Comparison of ENCODE assay signal across 8 cellular contexts in genomic region chr1:153465728-153466625, GRCh38. TPM values are rescaled to one million over a fixed set of nuclear protein-coding genes. Genes with fewer than 3 reads are reported as not detected.
DNase-seq lines count a peak whose midpoint lies in the region; ATAC-seq, FAIRE-seq and TF ChIP-seq lines count a peak whose summit lies in the region.

No MANE protein-coding gene starts in this region.

- H3K27ac Mint-ChIP-seq in naive thymus-derived CD4-positive, alpha-beta T cell: no peak overlapping the region

- H3K4me1 ChIP-seq in endothelial cell of umbilical vein (ENCODE audit: control insufficient read depth, extremely low read depth, insufficient read depth, low read length): no peaks in the 10 kb centered on the region
- no peaks in the 10 kb centered on the region for H3K4me1 ChIP-seq in naive thymus-derived CD4-positive, alpha-beta T cell (ENCODE audit: control insufficient read depth in 2 of 2, insufficient read depth in 2 of 2, low read length in 2 of 2)

- peaks cover 0 to 13% (median 5%) of the 10 kb centered on the region in 11 donors for H3K9me3 Mint-ChIP-seq in naive thymus-derived CD4-positive, alpha-beta T cell

- peak overlapping the region in 1 of 10 donors; percentile 48 for H3K4me3 Mint-ChIP-seq in naive thymus-derived CD4-positive, alpha-beta T cell

- ATAC-seq in naive thymus-derived CD4-positive, alpha-beta T cell: peak; percentile 81
- peak; percentile 73 for ATAC-seq in stimulated activated naive CD8-positive, alpha-beta T cell treated with anti-CD3 and anti-CD28 coated beads, Interleukin-15, Interleukin-2, amounts not matched to agents 100 U/mL and 50 U/mL, for 24 hours
- no peak for ATAC-seq in GM19455 (IDR thresholded peaks at IDR 0.05; ENCODE audit: unreplicated experiment)
- ATAC-seq in HG03108 (IDR thresholded peaks at IDR 0.05; ENCODE audit: unreplicated experiment): no peak

- no peak overlapping the region for H3K27ac ChIP-seq in endothelial cell of umbilical vein (ENCODE audit: insufficient read depth, low read depth, low read length)
- no peak overlapping the region for H3K27ac ChIP-seq in naive thymus-derived CD4-positive, alpha-beta T cell (ENCODE audit: low read depth, low read length)

- peaks cover 0 to 5% (median 0%) of the 10 kb centered on the region in 7 donors for H3K4me1 Mint-ChIP-seq in naive thymus-derived CD4-positive, alpha-beta T cell

- H3K9ac ChIP-seq in endothelial cell of umbilical vein (replicated peaks; ENCODE audit: extremely low read depth, insufficient read depth, low read length): no peak overlapping the region

- no TSS peak for BruUV-seq in endothelial cell of umbilical vein (replicated peaks; lab: Mats Ljungman, UMichigan)

- H2AFZ ChIP-seq in endothelial cell of umbilical vein (ENCODE audit: low read depth, low read length): no peak overlapping the region

- no peak overlapping the region for H3K4me3 ChIP-seq in endothelial cell of umbilical vein (replicated peaks in 1 of 3; ENCODE audit: insufficient read depth in 1 of 3, low read depth in 1 of 3, low read length in 3 of 3)
- H3K4me3 ChIP-seq in naive thymus-derived CD4-positive, alpha-beta T cell (ENCODE audit: low read length): no peak overlapping the region

- no peaks in the 10 kb centered on the region for H3K9me1 ChIP-seq in endothelial cell of umbilical vein (replicated peaks; ENCODE audit: control insufficient read depth, extremely low read depth, insufficient read depth, low read length)

- peaks cover 22 to 31% (median 24%) of the 10 kb centered on the region in 5 donors for H3K27me3 Mint-ChIP-seq in naive thymus-derived CD4-positive, alpha-beta T cell

- CTCF ChIA-PET in endothelial cell of umbilical vein (lab: Charles Lee): interaction anchor here (0.7 to 2.3 kb wide), 5 partner anchors 10 to 29 kb away, joined by 3 to 33 read pairs (median 3); no protein-coding TSS in a partner anchor
- CTCF ChIA-PET in naive thymus-derived CD4-positive, alpha-beta T cell (lab: Charles Lee): interaction anchor here (0.9 to 1.5 kb wide), 2 partner anchors 13 to 28 kb away, joined by 3 to 4 read pairs; no protein-coding TSS in a partner anchor

- TF ChIP-seq CTCF in endothelial cell of umbilical vein (IDR thresholded peaks at IDR 0.05; ENCODE audit: extremely low read depth in 1 of 2, insufficient read depth in 1 of 2, low read depth in 1 of 2, low read length in 2 of 2): peak; percentile 75 to 90

- POLR2A ChIA-PET in endothelial cell of umbilical vein (lab: Charles Lee): no interaction called here
- POLR2A ChIA-PET in naive thymus-derived CD4-positive, alpha-beta T cell (lab: Charles Lee): no interaction called here

- no peaks in the 10 kb centered on the region for H3K9me3 ChIP-seq in endothelial cell of umbilical vein (replicated peaks; ENCODE audit: control insufficient read depth, insufficient read depth, low read length)
- H3K9me3 ChIP-seq in naive thymus-derived CD4-positive, alpha-beta T cell (ENCODE audit: control insufficient read depth in 2 of 3, low read length in 3 of 3): peaks cover 0 to 3% (median 0%) of the 10 kb centered on the region in 3 experiments

- no peak for TF ChIP-seq POLR2A in endothelial cell of umbilical vein (IDR thresholded peaks at IDR 0.05; ENCODE audit: low read depth, low read length)

- intact Hi-C loops in endothelial cell of umbilical vein (cut with micrococcal nuclease): loop anchor here (1.0 kb wide), 2 partner anchors 29 to 102 kb away; no protein-coding TSS in a partner anchor
- intact Hi-C loops in naive thymus-derived CD4-positive, alpha-beta T cell (cut with micrococcal nuclease): no loop called here

- dilution Hi-C loops in endothelial cell of umbilical vein (cut with MboI; ENCODE audit: extremely low pct_ligation_motif_present, low sequenced_read_pairs): no loop called here

- H3K36me3 ChIP-seq in endothelial cell of umbilical vein (ENCODE audit: control insufficient read depth in 2 of 2, extremely low read depth in 1 of 2, insufficient read depth in 2 of 2, low read length in 2 of 2): no peaks in the 10 kb centered on the region
- no peaks in the 10 kb centered on the region for H3K36me3 ChIP-seq in naive thymus-derived CD4-positive, alpha-beta T cell (ENCODE audit: control insufficient read depth in 2 of 3, insufficient read depth in 3 of 3, low read length in 3 of 3)

- H3K27me3 ChIP-seq in endothelial cell of umbilical vein (ENCODE audit: control insufficient read depth in 2 of 2, insufficient read depth in 2 of 2, low read length in 2 of 2): peaks cover 0 to 13% of the 10 kb centered on the region in 2 experiments
- no peaks in the 10 kb centered on the region for H3K27me3 ChIP-seq in naive thymus-derived CD4-positive, alpha-beta T cell (ENCODE audit: control insufficient read depth in 2 of 2, insufficient read depth in 2 of 2, low read length in 2 of 2)

- no peaks in the 10 kb centered on the region for H3K79me2 ChIP-seq in endothelial cell of umbilical vein (ENCODE audit: control insufficient read depth, insufficient read depth, low read length)

- H4K20me1 ChIP-seq in endothelial cell of umbilical vein (replicated peaks; ENCODE audit: control insufficient read depth, extremely low read depth, insufficient read depth, low read length): no peaks in the 10 kb centered on the region

- no peak overlapping the region for H3K4me2 ChIP-seq in endothelial cell of umbilical vein (ENCODE audit: insufficient read depth, low read length)

- no peaks in the 10 kb centered on the region for H3K36me3 Mint-ChIP-seq in naive thymus-derived CD4-positive, alpha-beta T cell

- FAIRE-seq in endothelial cell of umbilical vein (lab: Jason Lieb, UNC): peak; percentile 81

- DNase-seq in ELR (ENCODE audit: low read depth) (peak; percentile 57), M059J (ENCODE audit: low read depth) (peak; percentile 42), endothelial cell of umbilical vein (ENCODE audit: low read depth, low spot score) (peak; percentile 9)
- DNase-seq in activated CD4-positive, alpha-beta T cell treated with anti-CD3 and anti-CD28 coated beads, Interleukin-2, amount 50 U/mL, for 48 hours: peak; percentile 75 to 78
- peak in 8 of 9 donors; percentile 19 to 67 (median 51) for DNase-seq in naive thymus-derived CD4-positive, alpha-beta T cell
- peak; percentile 75 for DNase-seq in stimulated activated naive CD8-positive, alpha-beta T cell treated with anti-CD3 and anti-CD28 coated beads, Interleukin-15, Interleukin-2, amounts not matched to agents 100 U/mL and 50 U/mL, for 24 hours

TF ChIP-seq in endothelial cell of umbilical vein, 7 proteins besides CTCF, POLR2A, EP300 and RAD21:
- TF ChIP-seq MYC (IDR thresholded peaks at IDR 0.05; ENCODE audit: low read depth, low read length): no peak
- TF ChIP-seq EZH2 (IDR thresholded peaks at IDR 0.05; ENCODE audit: borderline replicate concordance, low read depth, low read length, severe bottlenecking): no peak
- TF ChIP-seq POLR2AphosphoS5 (IDR thresholded peaks at IDR 0.05; ENCODE audit: insufficient read depth, low read depth, low read length): no peak
- peak; percentile 24 for TF ChIP-seq MAX (IDR thresholded peaks at IDR 0.05; ENCODE audit: insufficient read depth, insufficient read length)
- no peak for TF ChIP-seq FOS (IDR thresholded peaks at IDR 0.05; ENCODE audit: borderline replicate concordance, insufficient read depth, low read length)

RNA-seq across cellular contexts. Expression of gene S100A7, which starts 5.5 kb away (rescaled TPM):
- not detected in 2 replicates for total RNA-seq in M059J (2014; rRNA removed; shearing (Covaris generic))
- total RNA-seq in endothelial cell of umbilical vein: not detected in 2 replicates
- polyA plus RNA-seq in endothelial cell of umbilical vein: not detected in 2 replicates
- not detected in 2 replicates for polyA plus RNA-seq in endothelial cell of umbilical vein (2011; cell fraction: cytosol; rRNA removed)
- polyA plus RNA-seq in endothelial cell of umbilical vein (2011; cell fraction: nucleus; rRNA removed): not detected in 2 replicates
- not detected in 2 replicates for polyA plus RNA-seq in endothelial cell of umbilical vein (2012)
- not detected in 2 replicates for polyA minus RNA-seq in endothelial cell of umbilical vein
- not detected for polyA minus RNA-seq in endothelial cell of umbilical vein (2011; cell fraction: cytosol; rRNA and poly(A)+ RNA removed)
- not detected in 2 replicates for polyA minus RNA-seq in endothelial cell of umbilical vein (2011; cell fraction: nucleus; rRNA and poly(A)+ RNA removed)
- not detected for total RNA-seq in naive thymus-derived CD4-positive, alpha-beta T cell
- polyA plus RNA-seq in naive thymus-derived CD4-positive, alpha-beta T cell: not detected

RNA-seq across cellular contexts. Expression of gene S100A7A, which starts 49.7 kb away (rescaled TPM):
- not detected in 2 replicates for total RNA-seq in M059J (2014; rRNA removed; shearing (Covaris generic))
- not detected in 2 replicates for total RNA-seq in endothelial cell of umbilical vein
- polyA plus RNA-seq in endothelial cell of umbilical vein: not detected in 2 replicates
- not detected in 2 replicates for polyA plus RNA-seq in endothelial cell of umbilical vein (2011; cell fraction: cytosol; rRNA removed)
- not detected in 2 replicates for polyA plus RNA-seq in endothelial cell of umbilical vein (2011; cell fraction: nucleus; rRNA removed)
- not detected in 2 replicates for polyA plus RNA-seq in endothelial cell of umbilical vein (2012)
- not detected in 2 replicates for polyA minus RNA-seq in endothelial cell of umbilical vein
- not detected for polyA minus RNA-seq in endothelial cell of umbilical vein (2011; cell fraction: cytosol; rRNA and poly(A)+ RNA removed)
- polyA minus RNA-seq in endothelial cell of umbilical vein (2011; cell fraction: nucleus; rRNA and poly(A)+ RNA removed): not detected in 2 replicates
- not detected for total RNA-seq in naive thymus-derived CD4-positive, alpha-beta T cell
- not detected for polyA plus RNA-seq in naive thymus-derived CD4-positive, alpha-beta T cell

Comparison
In these comparisons a context has a peak if more than half of its experiments do, and no peak if none do; other contexts are left out.
1. DNase-seq: peak in every context shown above with its lines; median percentile 76 in activated CD4-positive, alpha-beta T cell treated with anti-CD3 and anti-CD28 coated beads, Interleukin-2, amount 50 U/mL, for 48 hours; 75 in stimulated activated naive CD8-positive, alpha-beta T cell treated with anti-CD3 and anti-CD28 coated beads, Interleukin-15, Interleukin-2, amounts not matched to agents 100 U/mL and 50 U/mL, for 24 hours; 57 in ELR; 51 in naive thymus-derived CD4-positive, alpha-beta T cell; 42 in M059J; 9 in endothelial cell of umbilical vein.
2. ATAC-seq: peak in naive thymus-derived CD4-positive, alpha-beta T cell (single experiment) and stimulated activated naive CD8-positive, alpha-beta T cell treated with anti-CD3 and anti-CD28 coated beads, Interleukin-15, Interleukin-2, amounts not matched to agents 100 U/mL and 50 U/mL, for 24 hours (single experiment); none in GM19455 (single experiment) and HG03108 (single experiment).